27 cellular contexts compared by ENCODE assay signal in the genomic region with DNA sequence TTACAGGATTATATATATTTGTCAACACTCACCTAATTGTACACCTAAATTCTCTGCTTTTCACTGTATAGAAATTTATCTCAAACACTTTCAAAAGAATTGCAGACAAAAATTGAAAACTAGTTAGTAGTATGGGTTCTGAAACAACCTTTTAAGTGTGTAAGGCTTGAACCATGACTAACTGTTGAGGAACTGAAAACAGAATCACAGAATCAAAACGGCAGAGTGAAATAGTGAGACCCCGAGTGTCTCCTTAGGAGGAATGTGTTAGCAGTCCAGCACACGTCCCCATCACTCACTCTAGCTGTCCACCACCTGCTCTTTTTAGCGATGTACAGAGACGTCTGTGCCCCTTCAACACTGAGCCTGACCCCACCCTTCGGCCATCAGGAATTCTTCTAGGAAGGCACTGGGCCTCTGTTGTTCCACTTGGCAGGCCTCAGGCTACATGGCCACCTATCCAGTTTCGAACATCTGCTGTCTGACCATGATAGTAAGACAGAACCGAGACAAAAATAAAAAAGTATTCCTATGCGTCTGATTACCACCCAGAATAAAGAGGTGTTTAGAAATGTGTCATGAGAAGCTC.
"Had no signal": no experiment of that assay in that cellular context is flagged by ENCODE, and none has a peak within 500 bp of the region (broad histone marks: within the 10 kb centered on the region; RNA-seq: fewer than 3 reads in every experiment).

No MANE protein-coding gene starts in this region.

- H3K9ac ChIP-seq: neural progenitor cell, parathyroid adenoma had no signal

- H3K36me3 Mint-ChIP-seq: immature natural killer cell; naive B cell; natural killer cell treated with Interleukin-12 subunit alpha and Interleukin-12 subunit beta and Interleukin-15 and Interleukin-18, amount 100 ng/mL, for 72 hours; neural progenitor cell; stimulated activated memory B cell treated with anti-CD40 and anti-IgM and Interleukin-4, amounts not matched to agents 10 μg/mL and 1 μg/mL and 100 μg/mL, for 72 hours; type B pancreatic cell had no signal

- H3K4me3 Mint-ChIP-seq: effector memory CD8-positive, alpha-beta T cell; immature natural killer cell; naive B cell; natural killer cell treated with Interleukin-12 subunit alpha and Interleukin-12 subunit beta and Interleukin-15 and Interleukin-18, amount 100 ng/mL, for 72 hours; neural progenitor cell; stimulated activated memory B cell treated with anti-CD40 and anti-IgM and Interleukin-4, amounts not matched to agents 10 μg/mL and 1 μg/mL and 100 μg/mL, for 72 hours; type B pancreatic cell had no signal

- H2AFZ ChIP-seq: neural progenitor cell, parathyroid adenoma had no signal

- H3K27me3 ChIP-seq: esophagus squamous epithelium, heart right ventricle, neural progenitor cell, right lobe of liver, testis, tibial artery had no signal

- ATAC-seq: effector memory CD8-positive, alpha-beta T cell; heart right ventricle; left ventricle myocardium superior; lower lobe of right lung; natural killer cell treated with Interleukin-12 subunit alpha and Interleukin-12 subunit beta and Interleukin-15 and Interleukin-18, amount 100 ng/mL, for 72 hours; right lobe of liver; stimulated activated memory B cell treated with anti-CD40 and anti-IgM and Interleukin-4, amounts not matched to agents 10 μg/mL and 1 μg/mL and 100 μg/mL, for 72 hours; stimulated activated naive CD8-positive, alpha-beta T cell treated with anti-CD3 and anti-CD28 coated beads, Interleukin-15, Interleukin-2, amounts not matched to agents 100 U/mL and 50 U/mL, for 24 hours had no signal

- H3K4me1 ChIP-seq: esophagus squamous epithelium, heart right ventricle, lower lobe of right lung, neural progenitor cell, parathyroid adenoma, right lobe of liver, testis, tibial artery had no signal

- DNase-seq: effector memory CD8-positive, alpha-beta T cell; erythroblast; esophagus squamous epithelium; foreskin melanocyte; glutamatergic neuron; heart right ventricle; hippocampal formation; immature natural killer cell; islet precursor cell; kidney glomerular epithelial cell; left ventricle myocardium superior; lower lobe of right lung; naive B cell; right lobe of liver; stimulated activated CD4-positive, alpha-beta T cell treated with anti-CD3 and anti-CD28 coated beads, Interleukin-2, amount 100 ng/mL, for 24 hours; stimulated activated CD4-positive, alpha-beta T cell treated with anti-CD3 and anti-CD28 coated beads, Interleukin-4, amount 100 ng/mL, for 4 hours; stimulated activated naive CD8-positive, alpha-beta T cell treated with anti-CD3 and anti-CD28 coated beads, Interleukin-15, Interleukin-2, amounts not matched to agents 100 U/mL and 50 U/mL, for 24 hours; substantia nigra; testis; tibial artery had no signal

- H3K4me2 ChIP-seq: neural progenitor cell had no signal

- H3K27ac ChIP-seq: coronary artery, esophagus squamous epithelium, heart right ventricle, lower lobe of right lung, neural progenitor cell, parathyroid adenoma, right lobe of liver, testis, tibial artery had no signal

- H3K79me2 ChIP-seq: parathyroid adenoma had no signal

- H3K9me3 Mint-ChIP-seq: neural progenitor cell, type B pancreatic cell had no signal

- H3K9me3 ChIP-seq: heart right ventricle, lower lobe of right lung, right lobe of liver, testis, tibial artery had no signal

- H3K36me3 ChIP-seq: esophagus squamous epithelium, heart right ventricle, lower lobe of right lung, neural progenitor cell, right lobe of liver, tibial artery had no signal

- H3K27me3 Mint-ChIP-seq: effector memory CD8-positive, alpha-beta T cell; naive B cell; natural killer cell treated with Interleukin-12 subunit alpha and Interleukin-12 subunit beta and Interleukin-15 and Interleukin-18, amount 100 ng/mL, for 72 hours; progenitor cell of endocrine pancreas; stimulated activated memory B cell treated with anti-CD40 and anti-IgM and Interleukin-4, amounts not matched to agents 10 μg/mL and 1 μg/mL and 100 μg/mL, for 72 hours; type B pancreatic cell had no signal

- H3K27ac Mint-ChIP-seq: effector memory CD8-positive, alpha-beta T cell; immature natural killer cell; naive B cell; natural killer cell treated with Interleukin-12 subunit alpha and Interleukin-12 subunit beta and Interleukin-15 and Interleukin-18, amount 100 ng/mL, for 72 hours; neural progenitor cell; progenitor cell of endocrine pancreas; stimulated activated memory B cell treated with anti-CD40 and anti-IgM and Interleukin-4, amounts not matched to agents 10 μg/mL and 1 μg/mL and 100 μg/mL, for 72 hours; type B pancreatic cell had no signal

- H3K4me3 ChIP-seq: coronary artery, esophagus squamous epithelium, heart right ventricle, lower lobe of right lung, neural progenitor cell, right lobe of liver, testis, tibial artery had no signal

- H3K4me1 Mint-ChIP-seq: immature natural killer cell; naive B cell; stimulated activated memory B cell treated with anti-CD40 and anti-IgM and Interleukin-4, amounts not matched to agents 10 μg/mL and 1 μg/mL and 100 μg/mL, for 72 hours had no signal
